In the genomic region with DNA sequence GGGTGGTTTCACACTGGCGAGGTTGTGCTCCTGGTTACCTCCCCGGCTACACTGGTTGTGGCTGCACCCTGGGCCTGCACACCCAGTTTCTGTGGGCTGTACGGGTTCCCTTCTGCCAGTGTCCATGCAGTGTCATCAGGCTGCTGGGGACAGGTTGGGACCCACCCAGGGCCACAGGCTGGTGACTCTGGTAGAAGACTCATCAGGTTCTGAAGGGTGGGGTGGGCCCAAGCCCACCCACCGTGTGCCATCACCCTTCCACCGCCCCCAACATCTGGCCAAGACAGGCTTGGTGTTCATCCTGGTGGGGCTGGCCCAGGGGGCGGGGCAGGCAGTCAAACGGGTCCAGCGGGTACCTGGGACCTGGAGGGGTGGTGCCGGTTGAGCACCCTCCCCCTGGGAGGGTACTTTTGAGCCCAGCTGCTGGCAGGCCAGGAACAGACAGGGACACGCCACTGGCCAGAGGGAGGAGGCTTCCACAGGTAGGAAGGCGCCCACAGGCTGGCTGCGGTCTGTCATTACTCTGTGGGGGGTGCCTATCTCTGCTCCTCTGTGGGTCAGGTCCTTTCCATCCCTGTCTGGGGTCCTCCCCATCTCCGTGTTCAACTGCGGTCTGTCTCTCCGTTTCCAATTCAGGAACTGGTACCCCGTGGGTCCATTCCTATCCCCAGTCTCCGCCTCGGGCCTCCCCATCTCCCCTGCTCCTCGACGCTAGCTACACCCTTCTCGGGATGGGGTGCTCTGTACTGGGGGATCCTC, we compare ENCODE assay signal across 11 cellular contexts. TPM values are rescaled to one million over a fixed set of nuclear protein-coding genes. Genes with fewer than 3 reads are reported as not detected.
DNase-seq lines count a peak whose midpoint lies in the region; ATAC-seq, FAIRE-seq and TF ChIP-seq lines count a peak whose summit lies in the region.
"Had no signal": no experiment of that assay in that cellular context is flagged by ENCODE, and none has a peak within 500 bp of the region (broad histone marks: within the 10 kb centered on the region; RNA-seq: fewer than 3 reads in every experiment).

RNF225 (plus strand) TSS at position 437 of the 759 bp plus-strand sequence. CDS start 434 bp downstream, outside the sequence.

- H3K4me1 ChIP-seq in A549, result peaks cover 28% of the 10 kb centered on the region

- TF ChIP-seq EP300 in A549 (IDR thresholded peaks at IDR 0.05), result no peak

- H3K27ac ChIP-seq in A549, result peak within 1 kb of the TSS in 1 of 2 experiments; percentile 3; a peak in 2 of 6 replicates
- H3K27ac ChIP-seq in substantia nigra (ENCODE audit: low read depth, low read length, poor library complexity, severe bottlenecking), result no peak within 1 kb of the TSS

- H3K9me3 ChIP-seq in A549, result no peaks in the 10 kb centered on the region

- ATAC-seq in A549 (peak; percentile 37 to 43), HG03432 (IDR thresholded peaks at IDR 0.05; ENCODE audit: unreplicated experiment) (no peak)

- CTCF ChIA-PET in A549 (lab: Yijun Ruan, JAX), result interaction anchor here (1.0 kb wide), 1 partner anchor 124 kb away, joined by 4 read pairs; no protein-coding TSS in a partner anchor

- H3K9me3 Mint-ChIP-seq in activated naive CD8-positive, alpha-beta T cell treated with anti-CD3 and anti-CD28 coated beads for 36 hours, result no peaks in the 10 kb centered on the region

- POLR2A ChIA-PET in A549 (lab: Yijun Ruan, JAX), result interaction anchor here (1.0 kb wide), 1 partner anchor 148 kb away, joined by 3 read pairs; no protein-coding TSS in a partner anchor

- no peak within 1 kb of the TSS for H3K4me3 ChIP-seq in A549

- no peak for TF ChIP-seq RAD21 in A549 (conservative IDR thresholded peaks at IDR 0.05 in 1 of 2, IDR thresholded peaks at IDR 0.05 in 1 of 2)

- H3K27me3 Mint-ChIP-seq in activated naive CD8-positive, alpha-beta T cell treated with anti-CD3 and anti-CD28 coated beads for 36 hours, result peaks cover 23% of the 10 kb centered on the region

- TF ChIP-seq CTCF in A549 (IDR thresholded peaks at IDR 0.05) (no peak), GM20000 (IDR thresholded peaks at IDR 0.05; ENCODE audit: extremely low read depth, missing control alignments) (no peak)

- in situ Hi-C loops in ACHN (cut with HindIII; ENCODE audit: low pct_ligation_motif_present, low pct_unique_long_range_greater_than_20kb, low sequenced_read_pairs), result no loop called here

- WGBS in A549 (ENCODE audit: missing lambda C conversion rate), result 68% methylated on average over 19 of the region's 21 CpGs

- peaks cover 31% of the 10 kb centered on the region for H3K36me3 Mint-ChIP-seq in activated naive CD8-positive, alpha-beta T cell treated with anti-CD3 and anti-CD28 coated beads for 36 hours

- H3K4me3 Mint-ChIP-seq in activated naive CD8-positive, alpha-beta T cell treated with anti-CD3 and anti-CD28 coated beads for 36 hours, result peak within 1 kb of the TSS; percentile 36

- H3K27ac Mint-ChIP-seq in activated naive CD8-positive, alpha-beta T cell treated with anti-CD3 and anti-CD28 coated beads for 36 hours, result peak within 1 kb of the TSS; percentile 7

- no peak for TF ChIP-seq POLR2A in A549 (IDR thresholded peaks at IDR 0.05; ENCODE audit: low read length)

- FAIRE-seq in A549 (lab: Jason Lieb, UNC), result no peak

- peak in 1 of 2 experiments; percentile 49 for DNase-seq in A549 (ENCODE audit: low read depth in 1 of 2, low spot score in 1 of 2)
- peak; percentile 14 for DNase-seq in GM20000 (ENCODE audit: low spot score)
- no peak for DNase-seq in activated naive CD8-positive, alpha-beta T cell treated with anti-CD3 and anti-CD28 coated beads for 36 hours
- peak; percentile 47 for DNase-seq in kidney tubule cell (ENCODE audit: low spot score)
- no peak for DNase-seq in substantia nigra (lab: John Stamatoyannopoulos, UW)
- DNase-seq in NCI-H226, result no peak
- no peak for DNase-seq in ACHN
- DNase-seq: caudate nucleus had no signal

- H3K4me1 Mint-ChIP-seq in activated naive CD8-positive, alpha-beta T cell treated with anti-CD3 and anti-CD28 coated beads for 36 hours, result peaks cover 26% of the 10 kb centered on the region

- no peak within 1 kb of the TSS; the same call in 2 of the 3 replicates for H3K4me2 ChIP-seq in A549

TF ChIP-seq in A549, 52 proteins besides CTCF, POLR2A, EP300 and RAD21 (continues in another document):
- TF ChIP-seq RNF2 (IDR thresholded peaks at IDR 0.05; ENCODE audit: borderline replicate concordance, low read depth) (no peak), KDM1A (IDR thresholded peaks at IDR 0.05; ENCODE audit: low read depth) (no peak), SREBF2 (IDR thresholded peaks at IDR 0.05) (no peak), ZSCAN20 (CRISPR knock-in tag; IDR thresholded peaks at IDR 0.05) (no peak), REST (IDR thresholded peaks at IDR 0.05) (no peak), E2F6 (IDR thresholded peaks at IDR 0.05; ENCODE audit: borderline replicate concordance, low read depth) (no peak), NFE2L2 (conservative IDR thresholded peaks at IDR 0.05; ENCODE audit: low read length) (no peak), MAZ (IDR thresholded peaks at IDR 0.05; ENCODE audit: borderline replicate concordance, low read depth, low read length) (no peak), ZC3H11A (IDR thresholded peaks at IDR 0.05) (no peak), JUN (IDR thresholded peaks at IDR 0.05) (peak in 1 of 2 experiments; percentile 41; a peak in 4 of 5 replicates), USF2 (IDR thresholded peaks at IDR 0.05) (no peak), NPAS2 (CRISPR knock-in tag; IDR thresholded peaks at IDR 0.05; ENCODE audit: borderline replicate concordance) (no peak)
- TF ChIP-seq, protein P1, sequence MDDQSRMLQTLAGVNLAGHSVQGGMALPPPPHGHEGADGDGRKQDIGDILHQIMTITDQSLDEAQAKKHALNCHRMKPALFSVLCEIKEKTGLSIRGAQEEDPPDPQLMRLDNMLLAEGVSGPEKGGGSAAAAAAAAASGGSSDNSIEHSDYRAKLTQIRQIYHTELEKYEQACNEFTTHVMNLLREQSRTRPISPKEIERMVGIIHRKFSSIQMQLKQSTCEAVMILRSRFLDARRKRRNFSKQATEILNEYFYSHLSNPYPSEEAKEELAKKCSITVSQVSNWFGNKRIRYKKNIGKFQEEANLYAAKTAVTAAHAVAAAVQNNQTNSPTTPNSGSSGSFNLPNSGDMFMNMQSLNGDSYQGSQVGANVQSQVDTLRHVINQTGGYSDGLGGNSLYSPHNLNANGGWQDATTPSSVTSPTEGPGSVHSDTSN (IDR thresholded peaks at IDR 0.05), result peak; percentile 82
- TF ChIP-seq, protein P2, sequence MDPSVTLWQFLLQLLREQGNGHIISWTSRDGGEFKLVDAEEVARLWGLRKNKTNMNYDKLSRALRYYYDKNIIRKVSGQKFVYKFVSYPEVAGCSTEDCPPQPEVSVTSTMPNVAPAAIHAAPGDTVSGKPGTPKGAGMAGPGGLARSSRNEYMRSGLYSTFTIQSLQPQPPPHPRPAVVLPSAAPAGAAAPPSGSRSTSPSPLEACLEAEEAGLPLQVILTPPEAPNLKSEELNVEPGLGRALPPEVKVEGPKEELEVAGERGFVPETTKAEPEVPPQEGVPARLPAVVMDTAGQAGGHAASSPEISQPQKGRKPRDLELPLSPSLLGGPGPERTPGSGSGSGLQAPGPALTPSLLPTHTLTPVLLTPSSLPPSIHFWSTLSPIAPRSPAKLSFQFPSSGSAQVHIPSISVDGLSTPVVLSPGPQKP (IDR thresholded peaks at IDR 0.05; ENCODE audit: low read depth, low read length), result no peak

RNA-seq across cellular contexts. Expression of gene RNF225, which starts in this region (rescaled TPM):
- polyA plus RNA-seq in A549 (2011; rRNA removed) (not detected in 2 replicates), A549 (2017; fragmentation: RNase III; extraction: RNeasy Plus Mini Kit Qiagen cat#74134 plus additional on column Dnase treatment) (not detected in 3 replicates)
- 0.04 and 0.11 TPM in 2 replicates for polyA plus RNA-seq in A549 (2012; cell fraction: cytosol; rRNA removed)
- 1.2 and 1.3 TPM in 2 replicates for polyA plus RNA-seq in A549 (2012; cell fraction: nucleus; rRNA removed)
- polyA minus RNA-seq in A549 (2011; rRNA and poly(A)+ RNA removed), result not detected in 2 replicates
- total RNA-seq in activated naive CD8-positive, alpha-beta T cell treated with anti-CD3 and anti-CD28 coated beads for 36 hours, result 1 to 10 TPM in 1 of 2 experiments, under 1 TPM in 1; 0.82 to 1.6 TPM
- total RNA-seq: subcutaneous adipose tissue had no signal
- polyA plus RNA-seq: neural cell had no signal

Comparison
In these comparisons a context has a peak if more than half of its experiments do, and no peak if none do; other contexts are left out.
1. DNase-seq: peak in GM20000 (single experiment) and kidney tubule cell (single experiment); none in activated naive CD8-positive, alpha-beta T cell treated with anti-CD3 and anti-CD28 coated beads for 36 hours (single experiment), substantia nigra (0 of 49), NCI-H226 (single experiment) and ACHN (single experiment).